Comparison of ENCODE assay signal across 1 cellular context in the genomic region with DNA sequence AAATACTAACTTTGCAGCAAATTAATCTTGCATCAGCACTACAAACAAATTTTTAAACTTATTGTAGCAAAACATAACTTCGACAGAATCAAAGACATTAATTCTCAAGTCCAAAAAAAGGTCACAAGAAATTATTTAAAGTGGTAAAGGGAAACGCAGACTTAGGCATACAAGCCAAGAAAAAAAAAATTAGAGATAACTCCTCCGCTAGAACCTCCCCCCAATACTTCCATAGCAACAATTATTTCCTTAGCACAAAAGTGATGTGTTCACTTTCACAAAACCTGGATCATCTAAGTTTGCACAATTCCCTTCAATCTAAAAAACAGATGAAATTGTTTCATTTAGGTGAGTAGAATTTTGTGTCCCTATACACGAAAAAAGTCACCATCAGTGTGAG.
TF ChIP-seq lines count a peak whose summit lies in the region.

No MANE protein-coding gene starts in this region.

TF ChIP-seq in GM12878, 131 proteins besides CTCF, POLR2A, EP300 and RAD21:
- TF ChIP-seq, protein P1, sequence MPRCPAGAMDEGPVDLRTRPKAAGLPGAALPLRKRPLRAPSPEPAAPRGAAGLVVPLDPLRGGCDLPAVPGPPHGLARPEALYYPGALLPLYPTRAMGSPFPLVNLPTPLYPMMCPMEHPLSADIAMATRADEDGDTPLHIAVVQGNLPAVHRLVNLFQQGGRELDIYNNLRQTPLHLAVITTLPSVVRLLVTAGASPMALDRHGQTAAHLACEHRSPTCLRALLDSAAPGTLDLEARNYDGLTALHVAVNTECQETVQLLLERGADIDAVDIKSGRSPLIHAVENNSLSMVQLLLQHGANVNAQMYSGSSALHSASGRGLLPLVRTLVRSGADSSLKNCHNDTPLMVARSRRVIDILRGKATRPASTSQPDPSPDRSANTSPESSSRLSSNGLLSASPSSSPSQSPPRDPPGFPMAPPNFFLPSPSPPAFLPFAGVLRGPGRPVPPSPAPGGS (IDR thresholded peaks at IDR 0.05; ENCODE audit: borderline replicate concordance, insufficient read depth, low read depth, low read length, poor library complexity, severe bottlenecking): no peak
- TF ChIP-seq ZZZ3 (IDR thresholded peaks at IDR 0.05; ENCODE audit: control insufficient read depth, insufficient read length, low read depth) (no peak), YBX1 (IDR thresholded peaks at IDR 0.05) (no peak), ZBED1 (IDR thresholded peaks at IDR 0.05; ENCODE audit: borderline replicate concordance) (no peak), CREM (IDR thresholded peaks at IDR 0.05; ENCODE audit: low read depth) (no peak)
- TF ChIP-seq, protein P2, sequence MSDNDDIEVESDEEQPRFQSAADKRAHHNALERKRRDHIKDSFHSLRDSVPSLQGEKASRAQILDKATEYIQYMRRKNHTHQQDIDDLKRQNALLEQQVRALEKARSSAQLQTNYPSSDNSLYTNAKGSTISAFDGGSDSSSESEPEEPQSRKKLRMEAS (IDR thresholded peaks at IDR 0.05; ENCODE audit: low read depth, low read length): no peak
